Comparison of ENCODE assay signal across 23 cellular contexts in genomic region chr1:226371049-226371694, GRCh38. TPM values are rescaled to one million over a fixed set of nuclear protein-coding genes. Genes with fewer than 3 reads are reported as not detected.
DNase-seq lines count a peak whose midpoint lies in the region; ATAC-seq, FAIRE-seq and TF ChIP-seq lines count a peak whose summit lies in the region.
"Had no signal": no experiment of that assay in that cellular context is flagged by ENCODE, and none has a peak within 500 bp of the region (broad histone marks: within the 10 kb centered on the region; RNA-seq: fewer than 3 reads in every experiment).

No MANE protein-coding gene starts in this region.

- H2AFZ ChIP-seq in GM12878 (ENCODE audit: control insufficient read depth, low read depth, low read length), result no peak overlapping the region

- H3K9me3 Mint-ChIP-seq in activated CD4-positive, alpha-beta T cell treated with anti-CD3 and anti-CD28 coated beads for 36 hours (ENCODE audit: low read depth), result no peaks in the 10 kb centered on the region
- H3K9me3 Mint-ChIP-seq in stimulated activated effector memory CD8-positive, alpha-beta T cell treated with anti-CD3 and anti-CD28 coated beads, Interleukin-12 subunit alpha, Interleukin-12 subunit beta, amount 100 ng/mL, for 72 hours, result no peaks in the 10 kb centered on the region
- H3K9me3 Mint-ChIP-seq: HFFc6 had no signal

- H3K27ac ChIP-seq in GM12878 (ENCODE audit: control insufficient read depth, insufficient read depth), result peak overlapping the region; percentile 81
- H3K27ac ChIP-seq in right lobe of liver, result no peak overlapping the region
- H3K27ac ChIP-seq: 22Rv1, neutrophil, RWPE1, upper lobe of right lung had no signal

- FAIRE-seq in GM12878 (lab: Jason Lieb, UNC), result peak; percentile 59
- FAIRE-seq: endometrium had no signal

- TF ChIP-seq POLR2A in GM12878 (IDR thresholded peaks at IDR 0.05; ENCODE audit: low read depth, low read length) (no peak), right lobe of liver (IDR thresholded peaks at IDR 0.05) (no peak)

- peak overlapping the region; percentile 42 for H3K27ac Mint-ChIP-seq in activated CD4-positive, alpha-beta T cell treated with anti-CD3 and anti-CD28 coated beads for 36 hours
- peak overlapping the region; percentile 23 for H3K27ac Mint-ChIP-seq in stimulated activated effector memory CD8-positive, alpha-beta T cell treated with anti-CD3 and anti-CD28 coated beads, Interleukin-12 subunit alpha, Interleukin-12 subunit beta, amount 100 ng/mL, for 72 hours
- H3K27ac Mint-ChIP-seq: HFFc6 had no signal

- intact Hi-C loops in activated CD4-positive, alpha-beta T cell treated with anti-CD3 and anti-CD28 coated beads for 36 hours (cut with DNase I, micrococcal nuclease), result no loop called here
- intact Hi-C loops in GM12878 (cut with micrococcal nuclease; ENCODE audit: unreplicated experiment), result no loop called here
- intact Hi-C loops in right lobe of liver (cut with DNase I), result no loop called here

- peaks cover 7% of the 10 kb centered on the region for H3K79me2 ChIP-seq in GM12878 (ENCODE audit: control insufficient read depth, insufficient read depth, low read length)

- no peak for ATAC-seq in activated CD4-positive, alpha-beta T cell treated with anti-CD3 and anti-CD28 coated beads for 36 hours
- ATAC-seq in HG03159 (IDR thresholded peaks at IDR 0.05; ENCODE audit: unreplicated experiment) (peak; percentile 24), GM12878 (peak; percentile 37), right lobe of liver (no peak)
- ATAC-seq in stimulated activated effector memory CD8-positive, alpha-beta T cell treated with anti-CD3 and anti-CD28 coated beads, Interleukin-12 subunit alpha, Interleukin-12 subunit beta, amount 100 ng/mL, for 72 hours, result no peak
- ATAC-seq: left lobe of liver, upper lobe of right lung had no signal

- peak overlapping the region; percentile 90 for H3K4me2 ChIP-seq in GM12878 (ENCODE audit: control insufficient read depth, insufficient read depth)

- RAD21 ChIA-PET in GM12878 (lab: Charles Lee; ENCODE audit: unreplicated experiment), result interaction anchor here (1.2 to 1.3 kb wide), 2 partner anchors 36 to 246 kb away, joined by 4 to 5 read pairs; no protein-coding TSS in a partner anchor

- BruUV-seq in GM12878 (replicated peaks; lab: Mats Ljungman, UMichigan), result no TSS peak

- H3K4me1 ChIP-seq in GM12878 (ENCODE audit: control insufficient read depth, insufficient read depth, low read length) (peaks cover 33% of the 10 kb centered on the region), right lobe of liver (no peaks in the 10 kb centered on the region)
- H3K4me1 ChIP-seq: upper lobe of right lung had no signal

- H3K36me3 ChIP-seq in GM12878 (ENCODE audit: control insufficient read depth in 2 of 2, insufficient read depth in 2 of 2, low read length in 1 of 2) (peaks cover 56% of the 10 kb centered on the region in 2 experiments), right lobe of liver (peaks cover 5 to 97% (median 47%) of the 10 kb centered on the region in 4 donors)

- H3K4me3 Mint-ChIP-seq in activated CD4-positive, alpha-beta T cell treated with anti-CD3 and anti-CD28 coated beads for 36 hours, result no peak overlapping the region
- no peak overlapping the region for H3K4me3 Mint-ChIP-seq in stimulated activated effector memory CD8-positive, alpha-beta T cell treated with anti-CD3 and anti-CD28 coated beads, Interleukin-12 subunit alpha, Interleukin-12 subunit beta, amount 100 ng/mL, for 72 hours
- H3K4me3 Mint-ChIP-seq: HFFc6 had no signal

- no peak overlapping the region; the same call in 1 of the 2 replicates for H3K9ac ChIP-seq in GM12878 (ENCODE audit: control insufficient read depth, insufficient read depth, low read length)

- no peaks in the 10 kb centered on the region for H3K27me3 Mint-ChIP-seq in activated CD4-positive, alpha-beta T cell treated with anti-CD3 and anti-CD28 coated beads for 36 hours

- no peaks in the 10 kb centered on the region for H3K4me1 Mint-ChIP-seq in activated CD4-positive, alpha-beta T cell treated with anti-CD3 and anti-CD28 coated beads for 36 hours
- no peaks in the 10 kb centered on the region for H3K4me1 Mint-ChIP-seq in stimulated activated effector memory CD8-positive, alpha-beta T cell treated with anti-CD3 and anti-CD28 coated beads, Interleukin-12 subunit alpha, Interleukin-12 subunit beta, amount 100 ng/mL, for 72 hours

- no peak for TF ChIP-seq EP300 in GM12878 (IDR thresholded peaks at IDR 0.05; ENCODE audit: borderline replicate concordance in 1 of 2, control insufficient read depth in 1 of 2, low read depth in 2 of 2, low read length in 2 of 2)

- TF ChIP-seq CTCF in GM12878 (IDR thresholded peaks at IDR 0.05 in 2 of 3, conservative IDR thresholded peaks at IDR 0.05 in 1 of 3; ENCODE audit: control insufficient read depth in 2 of 3, extremely low read depth in 1 of 3, insufficient read depth in 1 of 3, low read depth in 3 of 3, low read length in 3 of 3), result no peak
- TF ChIP-seq CTCF in right lobe of liver (IDR thresholded peaks at IDR 0.05), result no peak

- 5% methylated on average over 6 of the region's 6 CpGs for WGBS in GM12878 (ENCODE audit: insufficient coverage, insufficient replicate concordance, low lambda C conversion rate, missing lambda C conversion rate)
- 86% methylated on average over 6 of the region's 6 CpGs for WGBS in right lobe of liver (ENCODE audit: insufficient coverage, low coverage, low lambda C conversion rate, missing lambda C conversion rate)

- no peak for DNase-seq in activated CD4-positive, alpha-beta T cell treated with anti-CD3 and anti-CD28 coated beads for 36 hours
- DNase-seq in activated CD4-positive, alpha-beta T cell treated with anti-CD3 and anti-CD28 coated beads for 1 hour, result no peak
- DNase-seq in GM12878 (ENCODE audit: low read depth, low spot score), result no peak
- DNase-seq in stimulated activated effector memory CD8-positive, alpha-beta T cell treated with anti-CD3 and anti-CD28 coated beads, Interleukin-12 subunit alpha, Interleukin-12 subunit beta, amount 100 ng/mL, for 72 hours (ENCODE audit: low spot score in 2 of 2), result no peak
- no peak for DNase-seq in NCI-H69 (lab: John Stamatoyannopoulos, UW)
- DNase-seq in right lobe of liver, result no peak
- no peak for DNase-seq in T-helper 1 cell
- DNase-seq: cortex of kidney; DND-41; heart left ventricle; HFFc6; KG1; NCI-H2029 treated with DMSO at 0.1 percent for 48 hours; NCI-H446; spleen; stimulated activated CD4-positive, alpha-beta T cell treated with anti-CD3 and anti-CD28 coated beads, Interleukin-4, amount 100 ng/mL, for 24 hours; upper lobe of right lung had no signal

- no peak overlapping the region for H3K4me3 ChIP-seq in GM12878
- no peak overlapping the region for H3K4me3 ChIP-seq in right lobe of liver
- H3K4me3 ChIP-seq: heart left ventricle, spleen, upper lobe of right lung had no signal

- peaks cover 68% of the 10 kb centered on the region for H3K36me3 Mint-ChIP-seq in activated CD4-positive, alpha-beta T cell treated with anti-CD3 and anti-CD28 coated beads for 36 hours (ENCODE audit: low read depth)
- peaks cover 100% of the 10 kb centered on the region for H3K36me3 Mint-ChIP-seq in stimulated activated effector memory CD8-positive, alpha-beta T cell treated with anti-CD3 and anti-CD28 coated beads, Interleukin-12 subunit alpha, Interleukin-12 subunit beta, amount 100 ng/mL, for 72 hours

- no peaks in the 10 kb centered on the region for H3K27me3 ChIP-seq in GM12878 (replicated peaks in 1 of 2; ENCODE audit: control insufficient read depth in 2 of 2, insufficient read depth in 2 of 2, low read length in 1 of 2)
- H3K27me3 ChIP-seq in right lobe of liver, result no peaks in the 10 kb centered on the region
- H3K27me3 ChIP-seq: heart left ventricle, neutrophil, spleen, upper lobe of right lung had no signal

- CTCF ChIA-PET in activated CD4-positive, alpha-beta T cell treated with anti-CD3 and anti-CD28 coated beads for 36 hours (lab: Charles Lee), result interaction anchor here (1.1 kb wide), 1 partner anchor 174 kb away, joined by 4 read pairs; no protein-coding TSS in a partner anchor
- CTCF ChIA-PET in GM12878 (lab: Yijun Ruan, JAX), result interaction anchor here (0.9 to 1.4 kb wide), 6 partner anchors 32 to 306 kb away, joined by 3 to 6 read pairs (median 4); partner anchors contain the start of gene PARP1

- POLR2A ChIA-PET in activated CD4-positive, alpha-beta T cell treated with anti-CD3 and anti-CD28 coated beads for 36 hours (lab: Charles Lee), result no interaction called here
- POLR2A ChIA-PET in GM12878 (lab: Charles Lee), result interaction anchor here (0.5 to 0.6 kb wide), 2 partner anchors 36 to 191 kb away, joined by 3 read pairs; partner anchors contain the start of gene PARP1

- no peaks in the 10 kb centered on the region for H3K9me3 ChIP-seq in GM12878 (replicated peaks; ENCODE audit: control insufficient read depth, insufficient read depth, low read length)
- no peaks in the 10 kb centered on the region for H3K9me3 ChIP-seq in right lobe of liver
- H3K9me3 ChIP-seq: heart left ventricle, neutrophil, spleen, upper lobe of right lung had no signal

- no peaks in the 10 kb centered on the region for H4K20me1 ChIP-seq in GM12878 (ENCODE audit: control insufficient read depth, insufficient read depth)

- in situ Hi-C loops in GM12878 (cut with MboI), result no loop called here

- SMC1A ChIA-PET in GM12878 (lab: Charles Lee; ENCODE audit: uncharacterized antibody, unreplicated experiment), result interaction anchor here (0.6 to 1.7 kb wide), 6 partner anchors 9 to 384 kb away, joined by 3 to 6 read pairs (median 3); no protein-coding TSS in a partner anchor

- no peak for TF ChIP-seq RAD21 in GM12878 (IDR thresholded peaks at IDR 0.05; ENCODE audit: insufficient read depth, low read depth, low read length)

TF ChIP-seq in GM12878, 131 proteins besides CTCF, POLR2A, EP300 and RAD21 (continues in another document):
- no peak for TF ChIP-seq FOS (IDR thresholded peaks at IDR 0.05; ENCODE audit: borderline replicate concordance, extremely low read depth, insufficient read length)

RNA-seq across cellular contexts. Expression of gene PARP1, which starts 36.7 kb away (rescaled TPM):
- total RNA-seq in activated CD4-positive, alpha-beta T cell treated with anti-CD3 and anti-CD28 coated beads for 36 hours, result 100 to 1,000 TPM; 237 to 242 TPM
- 112 and 136 TPM in 2 replicates for total RNA-seq in GM12878 (2013; cell fraction: nucleolus; rRNA removed)
- total RNA-seq in GM12878 (2014; rRNA removed), result 283 and 287 TPM in 2 replicates
- total RNA-seq in GM12878 (2014; rRNA removed; fragmentation: Illumina TruSeq; extraction: Trizol), result 171 and 183 TPM in 2 replicates
- 268 and 270 TPM in 2 replicates for total RNA-seq in GM12878 (2021)
- 66.0 TPM for polyA plus RNA-seq in GM12878 (2011; ENCODE audit: low read depth)
- 116 and 202 TPM in 2 replicates for polyA plus RNA-seq in GM12878 (2011; rRNA removed)
- 270 and 276 TPM in 2 replicates for polyA plus RNA-seq in GM12878 (2011; cell fraction: cytosol; rRNA removed)
- 172 and 285 TPM in 2 replicates for polyA plus RNA-seq in GM12878 (2011; cell fraction: nucleus; rRNA removed)
- 121 and 128 TPM in 2 replicates for polyA plus RNA-seq in GM12878 (2012)
- 253 and 260 TPM in 2 replicates for polyA plus RNA-seq in GM12878 (2014; fragmentation: Illumina TruSeq; extraction: Trizol)
- 100 to 1,000 TPM; 113 to 170 TPM for polyA plus RNA-seq in GM12878 (2014; fragmentation: Nextera tagmentation; extraction: Ambion mirVana)
- polyA plus RNA-seq in GM12878 (2014; rRNA removed), result 281 and 350 TPM in 2 replicates
- 100 to 1,000 TPM; 271 to 274 TPM for polyA plus RNA-seq in GM12878 (2016; fragmentation: Nextera tagmentation; extraction: Ambion mirVana)
- 185 and 231 TPM in 2 replicates for polyA minus RNA-seq in GM12878 (2011; rRNA and poly(A)+ RNA removed)
- 74.6 and 90.0 TPM in 2 replicates for polyA minus RNA-seq in GM12878 (2011; cell fraction: cytosol; rRNA and poly(A)+ RNA removed)
- 83.4 and 139 TPM in 2 replicates for polyA minus RNA-seq in GM12878 (2011; cell fraction: nucleus; rRNA and poly(A)+ RNA removed)
- total RNA-seq in right lobe of liver, result 10 to 100 TPM; 38.2 to 74.3 (median 60.1) TPM

Comparison
In these comparisons a context has a peak if more than half of its experiments do, and no peak if none do; other contexts are left out.
1. ATAC-seq: peak in HG03159 (single experiment) and GM12878 (single experiment); none in activated CD4-positive, alpha-beta T cell treated with anti-CD3 and anti-CD28 coated beads for 36 hours (single experiment), stimulated activated effector memory CD8-positive, alpha-beta T cell treated with anti-CD3 and anti-CD28 coated beads, Interleukin-12 subunit alpha, Interleukin-12 subunit beta, amount 100 ng/mL, for 72 hours (single experiment) and right lobe of liver (0 of 4).